ENCODE assay signal across 8 cellular contexts in genomic region chr19:45137179-45137761, GRCh38.
DNase-seq lines count a peak whose midpoint lies in the region; ATAC-seq, FAIRE-seq and TF ChIP-seq lines count a peak whose summit lies in the region.

No MANE protein-coding gene starts in this region.

- no peak for FAIRE-seq in RCC 7860 (lab: Jason Lieb, UNC)

- no peaks in the 10 kb centered on the region for H3K9me3 Mint-ChIP-seq in stimulated activated naive B cell treated with anti-CD40 and anti-IgM and Interleukin-4, amounts not matched to agents 10 μg/mL and 1 μg/mL and 100 μg/mL, for 72 hours

- H3K36me3 Mint-ChIP-seq in stimulated activated naive B cell treated with anti-CD40 and anti-IgM and Interleukin-4, amounts not matched to agents 10 μg/mL and 1 μg/mL and 100 μg/mL, for 72 hours, result peaks cover 17 to 19% of the 10 kb centered on the region in 2 donors

- peak overlapping the region; percentile 68 to 71 for H3K4me3 Mint-ChIP-seq in stimulated activated naive B cell treated with anti-CD40 and anti-IgM and Interleukin-4, amounts not matched to agents 10 μg/mL and 1 μg/mL and 100 μg/mL, for 72 hours

- TF ChIP-seq CTCF in astrocyte of the spinal cord (IDR thresholded peaks at IDR 0.05; ENCODE audit: low read depth, low read length), result no peak

- peak overlapping the region; percentile 72 for H3K27ac Mint-ChIP-seq in stimulated activated naive B cell treated with anti-CD40 and anti-IgM and Interleukin-4, amounts not matched to agents 10 μg/mL and 1 μg/mL and 100 μg/mL, for 72 hours

- H3K27me3 Mint-ChIP-seq in stimulated activated naive B cell treated with anti-CD40 and anti-IgM and Interleukin-4, amounts not matched to agents 10 μg/mL and 1 μg/mL and 100 μg/mL, for 72 hours, result no peaks in the 10 kb centered on the region

- no peak overlapping the region for H3K4me3 ChIP-seq in astrocyte of the spinal cord (ENCODE audit: low read depth, low read length)

- ATAC-seq in HG03139 (IDR thresholded peaks at IDR 0.05; ENCODE audit: unreplicated experiment) (peak; percentile 65), HG02885 (IDR thresholded peaks at IDR 0.05; ENCODE audit: poor library complexity, unreplicated experiment) (no peak)
- peak; percentile 96 for ATAC-seq in stimulated activated naive B cell treated with anti-CD40 and anti-IgM and Interleukin-4, amounts not matched to agents 10 μg/mL and 1 μg/mL and 100 μg/mL, for 72 hours (replicated peaks)

- in situ Hi-C loops in astrocyte of the spinal cord (cut with HindIII; ENCODE audit: low sequenced_read_pairs), result no loop called here

- H3K4me1 Mint-ChIP-seq in stimulated activated naive B cell treated with anti-CD40 and anti-IgM and Interleukin-4, amounts not matched to agents 10 μg/mL and 1 μg/mL and 100 μg/mL, for 72 hours, result peaks cover 34 to 51% of the 10 kb centered on the region in 2 donors

- DNase-seq in GM19240 (ENCODE audit: insufficient read length, low spot score) (peak; percentile 92), astrocyte of the spinal cord (ENCODE audit: low read depth, low spot score) (peak; percentile 31), RCC 7860 (ENCODE audit: low spot score) (no peak)
- peak; percentile 42 for DNase-seq in stimulated activated naive B cell treated with anti-CD40 and anti-IgM and Interleukin-4, amounts not matched to agents 10 μg/mL and 1 μg/mL and 100 μg/mL, for 72 hours
- DNase-seq in activated effector memory CD4-positive, alpha-beta T cell treated with anti-CD3 and anti-CD28 coated beads, Interleukin-2, amount 50 U/mL, for 16 hours, result no peak
- no peak for DNase-seq in stimulated activated CD4-positive, alpha-beta T cell treated with anti-CD3 and anti-CD28 coated beads, Interleukin-2, amount 100 ng/mL, for 24 hours

Comparison
In these comparisons a context has a peak if more than half of its experiments do, and no peak if none do; other contexts are left out.
1. DNase-seq: peak in GM19240 (single experiment), astrocyte of the spinal cord (single experiment) and stimulated activated naive B cell treated with anti-CD40 and anti-IgM and Interleukin-4, amounts not matched to agents 10 μg/mL and 1 μg/mL and 100 μg/mL, for 72 hours (single experiment); none in activated effector memory CD4-positive, alpha-beta T cell treated with anti-CD3 and anti-CD28 coated beads, Interleukin-2, amount 50 U/mL, for 16 hours (single experiment), stimulated activated CD4-positive, alpha-beta T cell treated with anti-CD3 and anti-CD28 coated beads, Interleukin-2, amount 100 ng/mL, for 24 hours (0 of 2) and RCC 7860 (single experiment).